In the genomic region with DNA sequence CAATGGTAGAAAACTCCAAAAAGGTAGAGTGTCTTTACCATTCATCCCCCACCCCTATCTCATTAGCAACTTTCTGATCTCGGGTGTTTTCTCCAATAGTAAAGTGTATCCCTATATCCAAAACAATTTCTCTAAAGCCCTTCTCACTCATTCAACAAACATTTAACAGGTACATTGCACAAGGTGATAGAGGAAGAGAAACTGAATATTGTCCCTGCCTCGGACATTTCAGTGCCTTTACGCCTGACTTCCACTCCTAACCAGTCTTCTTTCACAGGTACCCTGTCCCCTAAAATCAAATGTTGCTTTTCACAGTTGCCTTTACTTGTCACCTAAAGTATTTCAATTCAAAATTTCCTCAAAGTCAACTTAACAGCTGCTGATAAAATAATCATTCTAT, we compare ENCODE assay signal across 8 cellular contexts. TPM values are rescaled to one million over a fixed set of nuclear protein-coding genes. Genes with fewer than 3 reads are reported as not detected.
A peak's percentile ranks its signal among the peaks of the same experiment; 100 is the strongest.
DNase-seq lines count a peak whose midpoint lies in the region; ATAC-seq and TF ChIP-seq lines count a peak whose summit lies in the region.
"Not testable (repeated sequence)": the region's sequence is repeated elsewhere in the genome, so short reads cannot be mapped to it uniquely, and the experiment has no call there.
"Had no signal": no experiment of that assay in that cellular context is flagged by ENCODE, and none has a peak within 500 bp of the region (broad histone marks: within the 10 kb centered on the region; RNA-seq: fewer than 3 reads in every experiment).

No MANE protein-coding gene starts in this region.

- not testable (repeated sequence) for H3K9ac ChIP-seq in PC-3 (ENCODE audit: low read length); endocrine pancreas (ENCODE audit: control insufficient read depth, insufficient read depth, low read length)

- H3K9me3 ChIP-seq in PC-3 (ENCODE audit: low read length); endocrine pancreas (ENCODE audit: control insufficient read depth, low read length); left ventricle myocardium inferior (replicated peaks): not testable (repeated sequence)

- not testable (repeated sequence) for H3K9me3 Mint-ChIP-seq in activated naive CD8-positive, alpha-beta T cell treated with anti-CD3 and anti-CD28 coated beads for 36 hours; natural killer cell; type B pancreatic cell

- POLR2A ChIA-PET in PC-3 (lab: Charles Lee; ENCODE audit: unreplicated experiment) = not testable (repeated sequence)

- not testable (repeated sequence) for H4K20me1 ChIP-seq in PC-3 (ENCODE audit: low read length)

- not testable (repeated sequence) for TF ChIP-seq CTCF in GM13976 (IDR thresholded peaks at IDR 0.05; ENCODE audit: borderline replicate concordance, control extremely low read depth, extremely low read depth, insufficient read depth, missing control alignments); PC-3 (conservative IDR thresholded peaks at IDR 0.05; ENCODE audit: low read depth, low read length); left ventricle myocardium inferior (IDR thresholded peaks at IDR 0.05; ENCODE audit: borderline replicate concordance); natural killer cell (IDR thresholded peaks at IDR 0.05); type B pancreatic cell (conservative IDR thresholded peaks at IDR 0.05)

- H3K79me2 ChIP-seq in PC-3 (ENCODE audit: low read length) = peaks cover 49% of the 10 kb centered on the region

- H3K4me3 Mint-ChIP-seq in activated naive CD8-positive, alpha-beta T cell treated with anti-CD3 and anti-CD28 coated beads for 36 hours = peak overlapping the region; percentile 19
- H3K4me3 Mint-ChIP-seq in natural killer cell (peak overlapping the region; percentile 40), type B pancreatic cell (peak overlapping the region; percentile 91)

- intact Hi-C loops in PC-3 (cut with micrococcal nuclease); left ventricle myocardium inferior (cut with micrococcal nuclease); natural killer cell (cut with micrococcal nuclease): not testable (repeated sequence)

- H3K27me3 ChIP-seq in PC-3 (ENCODE audit: low read length); endocrine pancreas (ENCODE audit: control insufficient read depth, insufficient read depth, low read length); left ventricle myocardium inferior (ENCODE audit: low read depth): not testable (repeated sequence)

- peaks cover 21% of the 10 kb centered on the region; the same call in 1 of the 2 replicates for H3K4me1 ChIP-seq in PC-3 (ENCODE audit: insufficient read depth, low read length)
- H3K4me1 ChIP-seq in endocrine pancreas (ENCODE audit: control insufficient read depth, insufficient read depth, low read length) = not testable (repeated sequence)
- peaks cover 57% of the 10 kb centered on the region for H3K4me1 ChIP-seq in left ventricle myocardium inferior

- H3K9me2 ChIP-seq in PC-3 (replicated peaks; ENCODE audit: low read length) = not testable (repeated sequence)

- BruUV-seq in PC-3 (replicated peaks; lab: Mats Ljungman, UMichigan) = not testable (repeated sequence)

- H3K27ac ChIP-seq in PC-3 (ENCODE audit: low read length) = not testable (repeated sequence)
- peak overlapping the region; percentile 96 for H3K27ac ChIP-seq in left ventricle myocardium inferior (replicated peaks)

- H3K36me3 ChIP-seq in PC-3 (ENCODE audit: low read depth, low read length); endocrine pancreas (ENCODE audit: control insufficient read depth, insufficient read depth, low read length); left ventricle myocardium inferior: not testable (repeated sequence)

- H3F3A ChIP-seq in PC-3 (ENCODE audit: low read length, unreplicated experiment) = not testable (repeated sequence)

- not testable (repeated sequence) for H3K36me3 Mint-ChIP-seq in activated naive CD8-positive, alpha-beta T cell treated with anti-CD3 and anti-CD28 coated beads for 36 hours; natural killer cell; type B pancreatic cell

- in situ Hi-C loops in GM13976 (cut with MboI; ENCODE audit: low sequenced_read_pairs, unreplicated experiment) = not testable (repeated sequence)

- H3K27me3 Mint-ChIP-seq in activated naive CD8-positive, alpha-beta T cell treated with anti-CD3 and anti-CD28 coated beads for 36 hours; natural killer cell (ENCODE audit: low read depth in 2 of 2); type B pancreatic cell: not testable (repeated sequence)

- not testable (repeated sequence) for ATAC-seq in PC-3, natural killer cell

- DNase-seq in GM13976 (ENCODE audit: low spot score) = peak; percentile 14
- not testable (repeated sequence) for DNase-seq in PC-3; activated naive CD8-positive, alpha-beta T cell treated with anti-CD3 and anti-CD28 coated beads for 36 hours; left ventricle myocardium inferior; natural killer cell; type B pancreatic cell (ENCODE audit: extremely low spot score, unreplicated experiment)

- not testable (repeated sequence) for H3K27ac Mint-ChIP-seq in activated naive CD8-positive, alpha-beta T cell treated with anti-CD3 and anti-CD28 coated beads for 36 hours; natural killer cell
- H3K27ac Mint-ChIP-seq in type B pancreatic cell = peak overlapping the region; percentile 69

- not testable (repeated sequence) for H2AFZ ChIP-seq in PC-3 (ENCODE audit: low read length)

- peaks cover 17% of the 10 kb centered on the region for H3K4me1 Mint-ChIP-seq in activated naive CD8-positive, alpha-beta T cell treated with anti-CD3 and anti-CD28 coated beads for 36 hours
- peaks cover 24 to 28% of the 10 kb centered on the region in 2 donors for H3K4me1 Mint-ChIP-seq in natural killer cell
- peaks cover 17% of the 10 kb centered on the region for H3K4me1 Mint-ChIP-seq in type B pancreatic cell (ENCODE audit: unreplicated experiment)

- CTCF ChIA-PET in PC-3 (lab: Charles Lee) = not testable (repeated sequence)

- H3K4me2 ChIP-seq in PC-3 (ENCODE audit: low read length) = peak overlapping the region; percentile 82

- peak overlapping the region; percentile 59 for H3K4me3 ChIP-seq in PC-3 (ENCODE audit: low read length)
- H3K4me3 ChIP-seq in endocrine pancreas (ENCODE audit: control insufficient read depth, insufficient read depth, low read length) = peak overlapping the region; percentile 42
- H3K4me3 ChIP-seq in left ventricle myocardium inferior = peak overlapping the region; percentile 99

RNA-seq across cellular contexts. Expression of gene FANK1, which starts 2.2 kb away (rescaled TPM):
- total RNA-seq in PC-3 (2014; rRNA removed) = 0.95 and 2.4 TPM in 2 replicates
- total RNA-seq in activated naive CD8-positive, alpha-beta T cell treated with anti-CD3 and anti-CD28 coated beads for 36 hours = 1 to 10 TPM in 1 of 2 experiments, under 1 TPM in 1; 0.92 to 1.1 TPM
- total RNA-seq in left ventricle myocardium inferior = 0.30 TPM
- total RNA-seq in natural killer cell = not detected
- 9.5 and 11.8 TPM in 2 replicates for total RNA-seq in type B pancreatic cell (ENCODE audit: low replicate concordance)
- total RNA-seq: CD8-positive, alpha-beta T cell had no signal

RNA-seq across cellular contexts. Expression of gene DHX32, which starts 13.1 kb away (rescaled TPM):
- total RNA-seq in PC-3 (2014; rRNA removed) (31.0 and 38.7 TPM in 2 replicates), left ventricle myocardium inferior (46.4 TPM), natural killer cell (10 to 100 TPM in 2 of 3 donors, 1 to 10 TPM in 1; 6.9 to 11.9 (median 10.9) TPM), type B pancreatic cell (ENCODE audit: low replicate concordance) (33.2 and 46.4 TPM in 2 replicates)
- total RNA-seq in activated naive CD8-positive, alpha-beta T cell treated with anti-CD3 and anti-CD28 coated beads for 36 hours = 10 to 100 TPM; 27.6 to 27.8 TPM

Comparison
In these comparisons a context has a peak if more than half of its experiments do, and no peak if none do; other contexts are left out.
1. H3K4me3 ChIP-seq: peak in every context shown above with its lines; median percentile 99 in left ventricle myocardium inferior; 59 in PC-3; 42 in endocrine pancreas.
2. H3K4me3 Mint-ChIP-seq: peak in every context shown above with its lines; median percentile 91 in type B pancreatic cell; 40 in natural killer cell; 19 in activated naive CD8-positive, alpha-beta T cell treated with anti-CD3 and anti-CD28 coated beads for 36 hours.